13 cellular contexts compared by ENCODE assay signal in genomic region chr5:141729387-141730006, GRCh38.
DNase-seq lines count a peak whose midpoint lies in the region; ATAC-seq and TF ChIP-seq lines count a peak whose summit lies in the region.
"Had no signal": no experiment of that assay in that cellular context is flagged by ENCODE, and none has a peak within 500 bp of the region (broad histone marks: within the 10 kb centered on the region; RNA-seq: fewer than 3 reads in every experiment).

No MANE protein-coding gene starts in this region.

- DNase-seq in ELF-1 (ENCODE audit: low read depth, low spot score) (peak; percentile 68), iPS-NIHi7 (ENCODE audit: extremely low spot score) (peak; percentile 31), pons (ENCODE audit: low spot score) (peak; percentile 24)
- DNase-seq: CD4-positive, alpha-beta memory T cell; DMS79 treated with DMSO at 0.1 percent for 48 hours; GF-D8; MV-4-11; NCI-H69; PC-9 had no signal

- ATAC-seq in SK-N-SH treated with all-trans-retinoic acid at 6 μM for 48 hours (peak; percentile 40; the same call in 1 of the 3 replicates), GM18519 (IDR thresholded peaks at IDR 0.05; ENCODE audit: low FRiP score, unreplicated experiment) (no peak), HG02623 (IDR thresholded peaks at IDR 0.05; ENCODE audit: unreplicated experiment) (no peak), GM21737 (IDR thresholded peaks at IDR 0.05; ENCODE audit: unreplicated experiment) (no peak)

TF ChIP-seq in SK-N-SH treated with all-trans-retinoic acid at 6 μM for 48 hours, 23 proteins besides CTCF, POLR2A, EP300 and RAD21:
- TF ChIP-seq CSRNP3 (CRISPR knock-in tag; IDR thresholded peaks at IDR 0.05) (no peak), ARNTL (CRISPR knock-in tag; IDR thresholded peaks at IDR 0.05; ENCODE audit: borderline replicate concordance, low read depth) (no peak), ZNF70 (CRISPR knock-in tag; IDR thresholded peaks at IDR 0.05) (0 out of 2 replicates have a peak, but pooled peaks have one; percentile 20), ZFP3 (CRISPR knock-in tag; IDR thresholded peaks at IDR 0.05) (no peak), ZFP30 (CRISPR knock-in tag; IDR thresholded peaks at IDR 0.05) (no peak), TCF4 (CRISPR knock-in tag; IDR thresholded peaks at IDR 0.05; ENCODE audit: borderline replicate concordance) (peak; percentile 81; the same call in 1 of the 2 replicates)
TF ChIP-seq in SK-N-SH treated with all-trans-retinoic acid at 6 μM for 48 hours: peak in this region for 2.
